1 cellular context compared by ENCODE assay signal in the genomic region with DNA sequence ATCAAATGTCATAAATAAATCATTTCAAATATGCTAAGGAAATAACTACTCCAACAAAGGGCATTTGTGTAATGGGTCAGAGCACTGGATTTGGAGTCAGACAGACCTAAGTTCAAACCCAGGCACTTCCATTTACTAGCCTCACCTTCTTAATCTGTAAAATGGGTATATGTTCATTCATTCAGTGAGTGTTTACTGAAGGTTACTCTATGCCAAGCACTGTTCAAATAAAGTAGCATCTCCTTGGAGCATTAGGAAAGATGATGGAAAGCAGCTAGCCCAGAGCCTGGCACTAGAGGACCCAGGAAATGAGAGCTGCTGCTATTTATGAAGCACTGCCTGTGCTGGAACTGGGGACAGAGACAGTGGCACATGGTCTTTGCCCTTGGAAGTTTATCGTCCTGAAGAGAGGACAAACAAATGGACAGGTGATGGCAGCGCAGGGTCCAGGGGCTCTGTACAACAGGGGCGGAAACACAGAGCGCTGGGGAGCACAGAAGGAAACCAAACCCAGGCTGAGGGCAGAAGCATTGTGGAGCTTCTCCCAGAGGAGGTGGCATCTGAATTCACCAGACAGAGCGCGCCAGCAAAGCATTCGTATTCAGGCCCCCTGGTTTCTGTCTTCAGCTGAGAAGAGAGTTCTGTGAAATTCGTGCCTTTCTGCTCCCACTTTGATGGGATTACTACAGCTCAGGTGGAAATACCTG.
TF ChIP-seq lines count a peak whose summit lies in the region.

No MANE protein-coding gene starts in this region.

TF ChIP-seq in HepG2, 621 proteins besides CTCF, POLR2A, EP300 and RAD21 (continued from another document and continues in another):
- TF ChIP-seq, protein P1, sequence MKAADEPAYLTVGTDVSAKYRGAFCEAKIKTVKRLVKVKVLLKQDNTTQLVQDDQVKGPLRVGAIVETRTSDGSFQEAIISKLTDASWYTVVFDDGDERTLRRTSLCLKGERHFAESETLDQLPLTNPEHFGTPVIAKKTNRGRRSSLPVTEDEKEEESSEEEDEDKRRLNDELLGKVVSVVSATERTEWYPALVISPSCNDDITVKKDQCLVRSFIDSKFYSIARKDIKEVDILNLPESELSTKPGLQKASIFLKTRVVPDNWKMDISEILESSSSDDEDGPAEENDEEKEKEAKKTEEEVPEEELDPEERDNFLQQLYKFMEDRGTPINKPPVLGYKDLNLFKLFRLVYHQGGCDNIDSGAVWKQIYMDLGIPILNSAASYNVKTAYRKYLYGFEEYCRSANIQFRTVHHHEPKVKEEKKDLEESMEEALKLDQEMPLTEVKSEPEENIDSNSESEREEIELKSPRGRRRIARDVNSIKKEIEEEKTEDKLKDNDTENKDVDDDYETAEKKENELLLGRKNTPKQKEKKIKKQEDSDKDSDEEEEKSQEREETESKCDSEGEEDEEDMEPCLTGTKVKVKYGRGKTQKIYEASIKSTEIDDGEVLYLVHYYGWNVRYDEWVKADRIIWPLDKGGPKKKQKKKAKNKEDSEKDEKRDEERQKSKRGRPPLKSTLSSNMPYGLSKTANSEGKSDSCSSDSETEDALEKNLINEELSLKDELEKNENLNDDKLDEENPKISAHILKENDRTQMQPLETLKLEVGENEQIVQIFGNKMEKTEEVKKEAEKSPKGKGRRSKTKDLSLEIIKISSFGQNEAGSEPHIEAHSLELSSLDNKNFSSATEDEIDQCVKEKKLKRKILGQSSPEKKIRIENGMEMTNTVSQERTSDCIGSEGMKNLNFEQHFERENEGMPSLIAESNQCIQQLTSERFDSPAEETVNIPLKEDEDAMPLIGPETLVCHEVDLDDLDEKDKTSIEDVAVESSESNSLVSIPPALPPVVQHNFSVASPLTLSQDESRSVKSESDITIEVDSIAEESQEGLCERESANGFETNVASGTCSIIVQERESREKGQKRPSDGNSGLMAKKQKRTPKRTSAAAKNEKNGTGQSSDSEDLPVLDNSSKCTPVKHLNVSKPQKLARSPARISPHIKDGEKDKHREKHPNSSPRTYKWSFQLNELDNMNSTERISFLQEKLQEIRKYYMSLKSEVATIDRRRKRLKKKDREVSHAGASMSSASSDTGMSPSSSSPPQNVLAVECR (CRISPR knock-in tag; IDR thresholded peaks at IDR 0.05; ENCODE audit: borderline replicate concordance), result peak; percentile 61; the same call in 1 of the 2 replicates
- TF ChIP-seq, protein P2, sequence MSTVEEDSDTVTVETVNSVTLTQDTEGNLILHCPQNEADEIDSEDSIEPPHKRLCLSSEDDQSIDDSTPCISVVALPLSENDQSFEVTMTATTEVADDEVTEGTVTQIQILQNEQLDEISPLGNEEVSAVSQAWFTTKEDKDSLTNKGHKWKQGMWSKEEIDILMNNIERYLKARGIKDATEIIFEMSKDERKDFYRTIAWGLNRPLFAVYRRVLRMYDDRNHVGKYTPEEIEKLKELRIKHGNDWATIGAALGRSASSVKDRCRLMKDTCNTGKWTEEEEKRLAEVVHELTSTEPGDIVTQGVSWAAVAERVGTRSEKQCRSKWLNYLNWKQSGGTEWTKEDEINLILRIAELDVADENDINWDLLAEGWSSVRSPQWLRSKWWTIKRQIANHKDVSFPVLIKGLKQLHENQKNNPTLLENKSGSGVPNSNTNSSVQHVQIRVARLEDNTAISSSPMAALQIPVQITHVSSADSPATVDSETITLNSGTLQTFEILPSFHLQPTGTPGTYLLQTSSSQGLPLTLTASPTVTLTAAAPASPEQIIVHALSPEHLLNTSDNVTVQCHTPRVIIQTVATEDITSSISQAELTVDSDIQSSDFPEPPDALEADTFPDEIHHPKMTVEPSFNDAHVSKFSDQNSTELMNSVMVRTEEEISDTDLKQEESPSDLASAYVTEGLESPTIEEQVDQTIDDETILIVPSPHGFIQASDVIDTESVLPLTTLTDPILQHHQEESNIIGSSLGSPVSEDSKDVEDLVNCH (CRISPR knock-in tag; IDR thresholded peaks at IDR 0.05), result no peak
- TF ChIP-seq ZNF343 (CRISPR knock-in tag; IDR thresholded peaks at IDR 0.05) (no peak), KDM5B (CRISPR knock-in tag; IDR thresholded peaks at IDR 0.05; ENCODE audit: borderline replicate concordance) (peak; percentile 73; the same call in 1 of the 2 replicates), PLRG1 (conservative IDR thresholded peaks at IDR 0.05) (no peak), HOXA5 (CRISPR knock-in tag; IDR thresholded peaks at IDR 0.05) (peak; percentile 32; the same call in 1 of the 2 replicates), ZMYM4 (CRISPR knock-in tag; IDR thresholded peaks at IDR 0.05) (peak; percentile 80), GTF2F1 (IDR thresholded peaks at IDR 0.05; ENCODE audit: low read length) (no peak), USF2 (IDR thresholded peaks at IDR 0.05; ENCODE audit: low read depth, low read length) (no peak), USF2 (CRISPR knock-in tag; IDR thresholded peaks at IDR 0.05; ENCODE audit: borderline replicate concordance) (peak; percentile 50; the same call in 1 of the 2 replicates), ATF7-NPFF (CRISPR knock-in tag; IDR thresholded peaks at IDR 0.05; ENCODE audit: low read depth) (no peak), PBX2 (CRISPR knock-in tag; IDR thresholded peaks at IDR 0.05) (no peak), ZNF816 (CRISPR knock-in tag; IDR thresholded peaks at IDR 0.05; ENCODE audit: borderline replicate concordance) (peak; percentile 60; the same call in 1 of the 2 replicates), ZBED4 (CRISPR knock-in tag; IDR thresholded peaks at IDR 0.05; ENCODE audit: borderline replicate concordance) (no peak), NFE2 (CRISPR knock-in tag; IDR thresholded peaks at IDR 0.05) (no peak), ZNF44 (CRISPR knock-in tag; IDR thresholded peaks at IDR 0.05) (no peak), YEATS4 (CRISPR knock-in tag; IDR thresholded peaks at IDR 0.05; ENCODE audit: borderline replicate concordance) (peak; percentile 77; the same call in 1 of the 2 replicates), ZNF564 (CRISPR knock-in tag; IDR thresholded peaks at IDR 0.05) (no peak; the same call in 1 of the 2 replicates), ZNF607 (CRISPR knock-in tag; IDR thresholded peaks at IDR 0.05; ENCODE audit: borderline replicate concordance) (peak; percentile 38; the same call in 1 of the 2 replicates), DNMT1 (CRISPR knock-in tag; IDR thresholded peaks at IDR 0.05) (no peak), ESRRA (CRISPR knock-in tag; IDR thresholded peaks at IDR 0.05; ENCODE audit: low read depth) (peak; percentile 73; the same call in 1 of the 2 replicates), ISL2 (CRISPR knock-in tag; IDR thresholded peaks at IDR 0.05) (peak; percentile 43; the same call in 1 of the 2 replicates), E2F1 (CRISPR knock-in tag; IDR thresholded peaks at IDR 0.05) (no peak), HOXA7 (CRISPR knock-in tag; IDR thresholded peaks at IDR 0.05) (no peak), NKX3-1 (CRISPR knock-in tag; IDR thresholded peaks at IDR 0.05) (no peak), ZNF253 (CRISPR knock-in tag; IDR thresholded peaks at IDR 0.05; ENCODE audit: borderline replicate concordance) (no peak), ZSCAN12 (CRISPR knock-in tag; IDR thresholded peaks at IDR 0.05) (no peak), KLF13 (CRISPR knock-in tag; IDR thresholded peaks at IDR 0.05) (no peak), SIX1 (CRISPR knock-in tag; IDR thresholded peaks at IDR 0.05; ENCODE audit: borderline replicate concordance) (no peak), ZC3H13 (CRISPR knock-in tag; IDR thresholded peaks at IDR 0.05) (no peak), ZNF557 (CRISPR knock-in tag; IDR thresholded peaks at IDR 0.05) (0 out of 2 replicates have a peak, but pooled peaks have one; percentile 25), TOPORS (CRISPR knock-in tag; IDR thresholded peaks at IDR 0.05) (no peak), HCFC1 (IDR thresholded peaks at IDR 0.05; ENCODE audit: low read depth, low read length) (no peak), NFE2L2 (IDR thresholded peaks at IDR 0.05; ENCODE audit: low read length) (no peak)
- TF ChIP-seq, protein P3, sequence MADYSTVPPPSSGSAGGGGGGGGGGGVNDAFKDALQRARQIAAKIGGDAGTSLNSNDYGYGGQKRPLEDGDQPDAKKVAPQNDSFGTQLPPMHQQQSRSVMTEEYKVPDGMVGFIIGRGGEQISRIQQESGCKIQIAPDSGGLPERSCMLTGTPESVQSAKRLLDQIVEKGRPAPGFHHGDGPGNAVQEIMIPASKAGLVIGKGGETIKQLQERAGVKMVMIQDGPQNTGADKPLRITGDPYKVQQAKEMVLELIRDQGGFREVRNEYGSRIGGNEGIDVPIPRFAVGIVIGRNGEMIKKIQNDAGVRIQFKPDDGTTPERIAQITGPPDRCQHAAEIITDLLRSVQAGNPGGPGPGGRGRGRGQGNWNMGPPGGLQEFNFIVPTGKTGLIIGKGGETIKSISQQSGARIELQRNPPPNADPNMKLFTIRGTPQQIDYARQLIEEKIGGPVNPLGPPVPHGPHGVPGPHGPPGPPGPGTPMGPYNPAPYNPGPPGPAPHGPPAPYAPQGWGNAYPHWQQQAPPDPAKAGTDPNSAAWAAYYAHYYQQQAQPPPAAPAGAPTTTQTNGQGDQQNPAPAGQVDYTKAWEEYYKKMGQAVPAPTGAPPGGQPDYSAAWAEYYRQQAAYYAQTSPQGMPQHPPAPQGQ (CRISPR knock-in tag; IDR thresholded peaks at IDR 0.05; ENCODE audit: borderline replicate concordance), result no peak
- TF ChIP-seq, protein P4, sequence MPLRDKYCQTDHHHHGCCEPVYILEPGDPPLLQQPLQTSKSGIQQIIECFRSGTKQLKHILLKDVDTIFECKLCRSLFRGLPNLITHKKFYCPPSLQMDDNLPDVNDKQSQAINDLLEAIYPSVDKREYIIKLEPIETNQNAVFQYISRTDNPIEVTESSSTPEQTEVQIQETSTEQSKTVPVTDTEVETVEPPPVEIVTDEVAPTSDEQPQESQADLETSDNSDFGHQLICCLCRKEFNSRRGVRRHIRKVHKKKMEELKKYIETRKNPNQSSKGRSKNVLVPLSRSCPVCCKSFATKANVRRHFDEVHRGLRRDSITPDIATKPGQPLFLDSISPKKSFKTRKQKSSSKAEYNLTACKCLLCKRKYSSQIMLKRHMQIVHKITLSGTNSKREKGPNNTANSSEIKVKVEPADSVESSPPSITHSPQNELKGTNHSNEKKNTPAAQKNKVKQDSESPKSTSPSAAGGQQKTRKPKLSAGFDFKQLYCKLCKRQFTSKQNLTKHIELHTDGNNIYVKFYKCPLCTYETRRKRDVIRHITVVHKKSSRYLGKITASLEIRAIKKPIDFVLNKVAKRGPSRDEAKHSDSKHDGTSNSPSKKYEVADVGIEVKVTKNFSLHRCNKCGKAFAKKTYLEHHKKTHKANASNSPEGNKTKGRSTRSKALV (CRISPR knock-in tag; IDR thresholded peaks at IDR 0.05), result 0 out of 2 replicates have a peak, but pooled peaks have one; percentile 61
